Comparison of ENCODE assay signal across 5 cellular contexts in the genomic region with DNA sequence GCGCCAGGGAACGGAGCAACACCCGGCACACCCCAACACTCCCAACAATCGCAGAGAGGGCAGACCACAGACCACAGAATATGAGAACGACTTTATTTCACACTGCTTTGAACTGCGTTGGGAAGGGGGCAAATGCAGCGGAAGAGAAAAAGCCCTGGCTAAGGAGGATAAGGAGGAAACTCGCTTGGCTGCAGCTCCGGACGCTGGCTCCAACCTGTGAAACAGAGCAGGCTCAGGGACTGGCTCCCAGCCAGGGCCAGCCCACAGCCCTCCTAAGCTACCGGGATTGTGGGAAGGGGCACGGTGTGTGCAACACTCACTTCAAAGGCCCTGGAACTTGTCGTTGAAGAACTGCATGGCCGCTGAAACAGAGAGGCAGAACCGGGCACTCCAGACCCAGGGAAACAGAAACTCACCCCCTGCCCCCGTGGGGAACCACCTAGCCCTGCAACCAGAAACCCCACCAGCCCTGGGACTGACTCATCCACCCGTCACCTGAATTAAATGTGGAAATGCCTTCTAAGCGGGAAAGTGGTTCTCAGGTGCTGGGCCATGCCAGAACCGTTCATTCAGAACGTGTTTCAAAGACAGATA. TPM values are rescaled to one million over a fixed set of nuclear protein-coding genes. Genes with fewer than 3 reads are reported as not detected.
"Had no signal": no experiment of that assay in that cellular context is flagged by ENCODE, and none has a peak within 500 bp of the region (broad histone marks: within the 10 kb centered on the region; RNA-seq: fewer than 3 reads in every experiment).

No MANE protein-coding gene starts in this region.

RNA-seq across cellular contexts. Expression of gene CXorf49B, which starts 2.4 kb away (rescaled TPM):
- total RNA-seq: M059J, PC-9, Right ventricle myocardium inferior, SJCRH30, SK-MEL-5 had no signal

RNA-seq across cellular contexts. Expression of gene CXorf49, which starts 42.7 kb away (rescaled TPM):
- total RNA-seq: M059J, PC-9, Right ventricle myocardium inferior, SJCRH30, SK-MEL-5 had no signal
